Comparison of ENCODE assay signal across 1 cellular context in the genomic region with DNA sequence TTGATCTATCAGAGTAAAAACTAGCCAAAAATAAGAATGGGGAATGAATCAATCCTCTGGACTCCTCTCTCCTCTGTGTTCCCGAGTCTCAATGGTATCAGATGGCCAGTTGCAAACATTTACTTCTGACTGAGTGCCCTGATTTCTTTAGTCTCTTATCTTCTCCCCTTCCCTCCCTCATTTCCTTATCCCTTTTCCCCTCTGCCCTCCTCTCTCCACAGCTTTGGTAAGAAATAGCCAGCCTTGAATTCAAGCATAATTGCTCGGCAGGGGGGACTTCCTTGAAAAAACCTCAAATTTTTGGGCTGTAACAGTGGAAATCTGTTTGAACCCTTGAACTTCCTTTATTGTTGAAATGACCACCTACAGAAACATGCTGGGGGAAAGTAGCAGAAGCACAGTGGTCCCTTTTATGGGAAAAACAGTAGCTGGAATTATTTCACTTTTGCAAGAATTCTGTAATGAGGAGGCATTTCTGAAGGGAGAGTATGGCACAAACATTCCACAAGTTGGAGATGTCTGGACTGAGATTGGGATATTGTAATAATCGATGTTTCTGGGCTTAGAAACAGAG.
TF ChIP-seq lines count a peak whose summit lies in the region.

No MANE protein-coding gene starts in this region.

TF ChIP-seq in HCT116, 20 proteins besides CTCF, POLR2A, EP300 and RAD21:
- no peak for TF ChIP-seq CEBPB (IDR thresholded peaks at IDR 0.05; ENCODE audit: low read depth)
- no peak for TF ChIP-seq TCF7L2 (IDR thresholded peaks at IDR 0.05; ENCODE audit: borderline replicate concordance, extremely low read depth, insufficient read depth, insufficient read length)
- no peak for TF ChIP-seq SRF (IDR thresholded peaks at IDR 0.05; ENCODE audit: low read depth)
- no peak for TF ChIP-seq EZH2phosphoT487 (IDR thresholded peaks at IDR 0.05; ENCODE audit: borderline replicate concordance)
- TF ChIP-seq CBX3 (IDR thresholded peaks at IDR 0.05; ENCODE audit: low read depth): no peak
- TF ChIP-seq ZFX (IDR thresholded peaks at IDR 0.05): no peak
- TF ChIP-seq POLR2AphosphoS5 (IDR thresholded peaks at IDR 0.05; ENCODE audit: low read depth, low read length): no peak
- TF ChIP-seq EGR1 (IDR thresholded peaks at IDR 0.05; ENCODE audit: low read depth): no peak
- no peak for TF ChIP-seq JUND (IDR thresholded peaks at IDR 0.05)
- TF ChIP-seq ELF1 (IDR thresholded peaks at IDR 0.05; ENCODE audit: borderline replicate concordance, low read depth): no peak
- no peak for TF ChIP-seq YY1 (IDR thresholded peaks at IDR 0.05; ENCODE audit: extremely low read depth, insufficient replicate concordance, low read depth, low read length)
- no peak for TF ChIP-seq FOSL1 (IDR thresholded peaks at IDR 0.05; ENCODE audit: low read depth)
- TF ChIP-seq, protein P1, sequence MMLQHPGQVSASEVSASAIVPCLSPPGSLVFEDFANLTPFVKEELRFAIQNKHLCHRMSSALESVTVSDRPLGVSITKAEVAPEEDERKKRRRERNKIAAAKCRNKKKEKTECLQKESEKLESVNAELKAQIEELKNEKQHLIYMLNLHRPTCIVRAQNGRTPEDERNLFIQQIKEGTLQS (IDR thresholded peaks at IDR 0.05): no peak
